Comparison of ENCODE assay signal across 1 cellular context in the genomic region with DNA sequence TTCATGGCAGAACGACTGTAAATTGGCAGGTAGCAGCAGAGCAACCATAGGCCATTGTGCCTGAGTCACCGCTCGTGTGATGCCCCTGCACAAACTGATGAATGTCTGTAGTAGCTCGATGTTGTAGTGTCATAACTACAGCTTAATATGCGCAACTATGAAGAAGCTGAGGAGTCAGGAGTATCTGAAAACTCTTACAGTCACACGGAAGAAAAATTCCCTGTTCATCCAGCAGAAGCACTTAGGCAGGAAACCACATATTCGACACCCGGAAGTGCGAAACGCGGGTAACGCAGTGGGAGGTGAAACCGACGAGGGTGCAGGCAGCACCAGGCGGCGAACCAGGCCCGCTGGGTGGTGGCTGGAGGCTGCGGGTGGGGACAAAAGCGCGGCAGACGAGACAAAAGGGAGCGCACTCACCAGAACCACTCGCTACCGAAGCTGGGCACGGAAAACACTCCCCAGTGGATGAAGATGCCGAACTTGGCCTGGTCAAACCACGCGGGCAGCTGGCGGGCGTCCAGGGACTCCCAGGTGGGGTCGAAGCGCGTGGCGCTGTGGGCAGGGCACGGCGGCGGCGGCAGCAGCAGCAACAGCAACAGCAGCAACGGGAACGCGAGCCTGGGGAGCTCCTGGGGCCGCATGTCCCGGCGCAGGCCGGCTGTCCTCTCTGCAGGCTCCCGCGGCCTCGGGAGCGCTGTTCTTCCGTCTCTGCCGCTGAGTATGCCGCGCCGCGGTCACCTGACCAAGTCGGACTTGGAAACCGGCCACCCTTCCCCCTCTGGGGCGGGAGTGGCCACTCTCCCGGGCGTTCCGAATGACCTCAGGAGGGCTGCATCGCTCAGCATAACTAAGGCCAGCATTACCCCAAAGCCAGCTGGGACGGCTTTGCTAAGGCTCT.
TF ChIP-seq lines count a peak whose summit lies in the region.

A gene with protein sequence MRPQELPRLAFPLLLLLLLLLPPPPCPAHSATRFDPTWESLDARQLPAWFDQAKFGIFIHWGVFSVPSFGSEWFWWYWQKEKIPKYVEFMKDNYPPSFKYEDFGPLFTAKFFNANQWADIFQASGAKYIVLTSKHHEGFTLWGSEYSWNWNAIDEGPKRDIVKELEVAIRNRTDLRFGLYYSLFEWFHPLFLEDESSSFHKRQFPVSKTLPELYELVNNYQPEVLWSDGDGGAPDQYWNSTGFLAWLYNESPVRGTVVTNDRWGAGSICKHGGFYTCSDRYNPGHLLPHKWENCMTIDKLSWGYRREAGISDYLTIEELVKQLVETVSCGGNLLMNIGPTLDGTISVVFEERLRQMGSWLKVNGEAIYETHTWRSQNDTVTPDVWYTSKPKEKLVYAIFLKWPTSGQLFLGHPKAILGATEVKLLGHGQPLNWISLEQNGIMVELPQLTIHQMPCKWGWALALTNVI (minus strand): TSS at position 730 of the 901 bp plus-strand sequence. CDS start 86 bp downstream, at position 644.

TF ChIP-seq in GM12878, 131 proteins besides CTCF, POLR2A, EP300 and RAD21 (continued from another document):
- TF ChIP-seq, protein P1, sequence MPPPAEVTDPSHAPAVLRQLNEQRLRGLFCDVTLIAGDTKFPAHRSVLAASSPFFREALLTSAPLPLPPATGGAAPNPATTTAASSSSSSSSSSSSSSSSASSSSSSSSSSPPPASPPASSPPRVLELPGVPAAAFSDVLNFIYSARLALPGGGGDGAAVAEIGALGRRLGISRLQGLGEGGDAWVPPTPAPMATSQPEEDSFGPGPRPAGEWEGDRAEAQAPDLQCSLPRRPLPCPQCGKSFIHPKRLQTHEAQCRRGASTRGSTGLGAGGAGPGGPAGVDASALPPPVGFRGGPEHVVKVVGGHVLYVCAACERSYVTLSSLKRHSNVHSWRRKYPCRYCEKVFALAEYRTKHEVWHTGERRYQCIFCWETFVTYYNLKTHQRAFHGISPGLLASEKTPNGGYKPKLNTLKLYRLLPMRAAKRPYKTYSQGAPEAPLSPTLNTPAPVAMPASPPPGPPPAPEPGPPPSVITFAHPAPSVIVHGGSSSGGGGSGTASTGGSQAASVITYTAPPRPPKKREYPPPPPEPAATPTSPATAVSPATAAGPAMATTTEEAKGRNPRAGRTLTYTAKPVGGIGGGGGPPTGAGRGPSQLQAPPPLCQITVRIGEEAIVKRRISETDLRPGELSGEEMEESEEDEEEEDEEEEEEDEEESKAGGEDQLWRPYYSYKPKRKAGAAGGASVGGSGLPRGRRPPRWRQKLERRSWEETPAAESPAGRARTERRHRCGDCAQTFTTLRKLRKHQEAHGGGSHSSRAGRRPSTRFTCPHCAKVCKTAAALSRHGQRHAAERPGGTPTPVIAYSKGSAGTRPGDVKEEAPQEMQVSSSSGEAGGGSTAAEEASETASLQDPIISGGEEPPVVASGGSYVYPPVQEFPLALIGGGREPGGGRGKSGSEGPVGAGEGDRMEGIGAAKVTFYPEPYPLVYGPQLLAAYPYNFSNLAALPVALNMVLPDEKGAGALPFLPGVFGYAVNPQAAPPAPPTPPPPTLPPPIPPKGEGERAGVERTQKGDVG (CRISPR knock-in tag; IDR thresholded peaks at IDR 0.05) = no peak
- TF ChIP-seq SMAD5 (IDR thresholded peaks at IDR 0.05; ENCODE audit: low read depth) (no peak; the same call in 1 of the 2 replicates), POU2F2 (IDR thresholded peaks at IDR 0.05; ENCODE audit: borderline replicate concordance, low read depth, low read length) (no peak; the same call in 2 of the 3 replicates), HDGF (IDR thresholded peaks at IDR 0.05) (no peak), SREBF1 (IDR thresholded peaks at IDR 0.05; ENCODE audit: low read length) (no peak), GABPA (IDR thresholded peaks at IDR 0.05; ENCODE audit: low read depth) (peak; percentile 70; the same call in 1 of the 2 replicates), YBX1 (IDR thresholded peaks at IDR 0.05) (no peak)
- TF ChIP-seq, protein P2, sequence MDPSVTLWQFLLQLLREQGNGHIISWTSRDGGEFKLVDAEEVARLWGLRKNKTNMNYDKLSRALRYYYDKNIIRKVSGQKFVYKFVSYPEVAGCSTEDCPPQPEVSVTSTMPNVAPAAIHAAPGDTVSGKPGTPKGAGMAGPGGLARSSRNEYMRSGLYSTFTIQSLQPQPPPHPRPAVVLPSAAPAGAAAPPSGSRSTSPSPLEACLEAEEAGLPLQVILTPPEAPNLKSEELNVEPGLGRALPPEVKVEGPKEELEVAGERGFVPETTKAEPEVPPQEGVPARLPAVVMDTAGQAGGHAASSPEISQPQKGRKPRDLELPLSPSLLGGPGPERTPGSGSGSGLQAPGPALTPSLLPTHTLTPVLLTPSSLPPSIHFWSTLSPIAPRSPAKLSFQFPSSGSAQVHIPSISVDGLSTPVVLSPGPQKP (IDR thresholded peaks at IDR 0.05; ENCODE audit: low read depth, low read length) = no peak
- TF ChIP-seq, protein P3, sequence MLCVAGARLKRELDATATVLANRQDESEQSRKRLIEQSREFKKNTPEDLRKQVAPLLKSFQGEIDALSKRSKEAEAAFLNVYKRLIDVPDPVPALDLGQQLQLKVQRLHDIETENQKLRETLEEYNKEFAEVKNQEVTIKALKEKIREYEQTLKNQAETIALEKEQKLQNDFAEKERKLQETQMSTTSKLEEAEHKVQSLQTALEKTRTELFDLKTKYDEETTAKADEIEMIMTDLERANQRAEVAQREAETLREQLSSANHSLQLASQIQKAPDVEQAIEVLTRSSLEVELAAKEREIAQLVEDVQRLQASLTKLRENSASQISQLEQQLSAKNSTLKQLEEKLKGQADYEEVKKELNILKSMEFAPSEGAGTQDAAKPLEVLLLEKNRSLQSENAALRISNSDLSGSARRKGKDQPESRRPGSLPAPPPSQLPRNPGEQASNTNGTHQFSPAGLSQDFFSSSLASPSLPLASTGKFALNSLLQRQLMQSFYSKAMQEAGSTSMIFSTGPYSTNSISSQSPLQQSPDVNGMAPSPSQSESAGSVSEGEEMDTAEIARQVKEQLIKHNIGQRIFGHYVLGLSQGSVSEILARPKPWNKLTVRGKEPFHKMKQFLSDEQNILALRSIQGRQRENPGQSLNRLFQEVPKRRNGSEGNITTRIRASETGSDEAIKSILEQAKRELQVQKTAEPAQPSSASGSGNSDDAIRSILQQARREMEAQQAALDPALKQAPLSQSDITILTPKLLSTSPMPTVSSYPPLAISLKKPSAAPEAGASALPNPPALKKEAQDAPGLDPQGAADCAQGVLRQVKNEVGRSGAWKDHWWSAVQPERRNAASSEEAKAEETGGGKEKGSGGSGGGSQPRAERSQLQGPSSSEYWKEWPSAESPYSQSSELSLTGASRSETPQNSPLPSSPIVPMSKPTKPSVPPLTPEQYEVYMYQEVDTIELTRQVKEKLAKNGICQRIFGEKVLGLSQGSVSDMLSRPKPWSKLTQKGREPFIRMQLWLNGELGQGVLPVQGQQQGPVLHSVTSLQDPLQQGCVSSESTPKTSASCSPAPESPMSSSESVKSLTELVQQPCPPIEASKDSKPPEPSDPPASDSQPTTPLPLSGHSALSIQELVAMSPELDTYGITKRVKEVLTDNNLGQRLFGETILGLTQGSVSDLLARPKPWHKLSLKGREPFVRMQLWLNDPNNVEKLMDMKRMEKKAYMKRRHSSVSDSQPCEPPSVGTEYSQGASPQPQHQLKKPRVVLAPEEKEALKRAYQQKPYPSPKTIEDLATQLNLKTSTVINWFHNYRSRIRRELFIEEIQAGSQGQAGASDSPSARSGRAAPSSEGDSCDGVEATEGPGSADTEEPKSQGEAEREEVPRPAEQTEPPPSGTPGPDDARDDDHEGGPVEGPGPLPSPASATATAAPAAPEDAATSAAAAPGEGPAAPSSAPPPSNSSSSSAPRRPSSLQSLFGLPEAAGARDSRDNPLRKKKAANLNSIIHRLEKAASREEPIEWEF (IDR thresholded peaks at IDR 0.05; ENCODE audit: insufficient replicate concordance, low read depth, low read length) = no peak
- TF ChIP-seq, protein P4, sequence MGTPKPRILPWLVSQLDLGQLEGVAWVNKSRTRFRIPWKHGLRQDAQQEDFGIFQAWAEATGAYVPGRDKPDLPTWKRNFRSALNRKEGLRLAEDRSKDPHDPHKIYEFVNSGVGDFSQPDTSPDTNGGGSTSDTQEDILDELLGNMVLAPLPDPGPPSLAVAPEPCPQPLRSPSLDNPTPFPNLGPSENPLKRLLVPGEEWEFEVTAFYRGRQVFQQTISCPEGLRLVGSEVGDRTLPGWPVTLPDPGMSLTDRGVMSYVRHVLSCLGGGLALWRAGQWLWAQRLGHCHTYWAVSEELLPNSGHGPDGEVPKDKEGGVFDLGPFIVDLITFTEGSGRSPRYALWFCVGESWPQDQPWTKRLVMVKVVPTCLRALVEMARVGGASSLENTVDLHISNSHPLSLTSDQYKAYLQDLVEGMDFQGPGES (IDR thresholded peaks at IDR 0.05) = no peak
TF ChIP-seq in GM12878: peak in this region for 32.
